In genomic region chr5:176737001-176737745, GRCh38 we compare ENCODE assay signal across 20 cellular contexts.
A peak's percentile ranks its signal among the peaks of the same experiment; 100 is the strongest.
DNase-seq lines count a peak whose midpoint lies in the region; ATAC-seq and TF ChIP-seq lines count a peak whose summit lies in the region.
"Had no signal": no experiment of that assay in that cellular context is flagged by ENCODE, and none has a peak within 500 bp of the region (broad histone marks: within the 10 kb centered on the region; RNA-seq: fewer than 3 reads in every experiment).

No MANE protein-coding gene starts in this region.

- H3K27me3 ChIP-seq in endodermal cell (ENCODE audit: control insufficient read depth, insufficient read depth, low read length, poor library complexity, severe bottlenecking): peaks cover 7% of the 10 kb centered on the region
- H3K27me3 ChIP-seq in uterus: no peaks in the 10 kb centered on the region
- H3K27me3 ChIP-seq: thyroid gland had no signal

- no peaks in the 10 kb centered on the region for H3K36me3 Mint-ChIP-seq in activated T-cell treated with anti-CD3 and anti-CD28 coated beads, Interleukin-2, amount 50 U/mL, for 4 hours (ENCODE audit: insufficient read depth)
- no peaks in the 10 kb centered on the region for H3K36me3 Mint-ChIP-seq in endodermal cell (ENCODE audit: low read depth)
- H3K36me3 Mint-ChIP-seq in nephron (ENCODE audit: low read depth): no peaks in the 10 kb centered on the region
- H3K36me3 Mint-ChIP-seq: activated naive CD4-positive, alpha-beta T cell treated with anti-CD3 and anti-CD28 coated beads, Interleukin-2, amount 50 U/mL, for 72 hours; naive thymus-derived CD8-positive, alpha-beta T cell had no signal

- no peak for ATAC-seq in activated T-cell treated with anti-CD3 and anti-CD28 coated beads, Interleukin-2, amount 50 U/mL, for 4 hours
- no peak for ATAC-seq in HG03378 (IDR thresholded peaks at IDR 0.05; ENCODE audit: unreplicated experiment)
- no peak for ATAC-seq in GM21423 (IDR thresholded peaks at IDR 0.05; ENCODE audit: unreplicated experiment)
- ATAC-seq: activated naive CD4-positive, alpha-beta T cell treated with anti-CD3 and anti-CD28 coated beads, Interleukin-2, amount 50 U/mL, for 72 hours; naive thymus-derived CD8-positive, alpha-beta T cell; right cardiac atrium had no signal

- H3K4me1 Mint-ChIP-seq in activated T-cell treated with anti-CD3 and anti-CD28 coated beads, Interleukin-2, amount 50 U/mL, for 4 hours (ENCODE audit: low read depth): peaks cover 2% of the 10 kb centered on the region
- H3K4me1 Mint-ChIP-seq in endodermal cell (peaks cover 13% of the 10 kb centered on the region), nephron (peaks cover 43% of the 10 kb centered on the region)

- no peaks in the 10 kb centered on the region for H3K9me3 Mint-ChIP-seq in activated T-cell treated with anti-CD3 and anti-CD28 coated beads, Interleukin-2, amount 50 U/mL, for 4 hours
- H3K9me3 Mint-ChIP-seq in endodermal cell (no peaks in the 10 kb centered on the region), nephron (no peaks in the 10 kb centered on the region)
- H3K9me3 Mint-ChIP-seq: activated naive CD4-positive, alpha-beta T cell treated with anti-CD3 and anti-CD28 coated beads, Interleukin-2, amount 50 U/mL, for 72 hours; naive thymus-derived CD8-positive, alpha-beta T cell had no signal

- no peak overlapping the region for H3K4me3 Mint-ChIP-seq in activated T-cell treated with anti-CD3 and anti-CD28 coated beads, Interleukin-2, amount 50 U/mL, for 4 hours
- no peak overlapping the region for H3K4me3 Mint-ChIP-seq in endodermal cell
- H3K4me3 Mint-ChIP-seq in nephron: no peak overlapping the region
- H3K4me3 Mint-ChIP-seq: naive thymus-derived CD8-positive, alpha-beta T cell had no signal

- no peak for TF ChIP-seq CTCF in endodermal cell (conservative IDR thresholded peaks at IDR 0.05)
- TF ChIP-seq CTCF in nephron (IDR thresholded peaks at IDR 0.05; ENCODE audit: unreplicated experiment in 3 of 3): no peak
- no peak for TF ChIP-seq CTCF in uterus (IDR thresholded peaks at IDR 0.05)

- H3K4me1 ChIP-seq in endodermal cell (ENCODE audit: control insufficient read depth, insufficient read depth, low read length): peaks cover 3% of the 10 kb centered on the region
- H3K4me1 ChIP-seq in uterus: no peaks in the 10 kb centered on the region
- H3K4me1 ChIP-seq: thyroid gland had no signal

- DNase-seq in activated T-cell treated with anti-CD3 and anti-CD28 coated beads, Interleukin-2, amount 50 U/mL, for 48 hours: peak; percentile 4 to 5
- DNase-seq in activated T-cell treated with anti-CD3 and anti-CD28 coated beads, Interleukin-2, amount 50 U/mL, for 4 hours: no peak
- DNase-seq in endodermal cell (peak; percentile 48), uterus (peak; percentile 8 to 11), T-helper 9 cell (no peak)
- DNase-seq: activated CD4-positive, CD25-positive, alpha-beta regulatory T cell; effector CD4-positive, alpha-beta T cell; GDM1; MV-4-11; NCI-H2171; right cardiac atrium; RPMI8226; stimulated activated CD4-positive, alpha-beta T cell treated with anti-CD3 and anti-CD28 coated beads, Interleukin-1b, Interleukin-23, amount 100 ng/mL, for 48 hours; T-helper 1 cell; thyroid gland had no signal

- H3K36me3 ChIP-seq in endodermal cell (ENCODE audit: control insufficient read depth, insufficient read depth, low read length): no peaks in the 10 kb centered on the region
- no peaks in the 10 kb centered on the region for H3K36me3 ChIP-seq in uterus
- H3K36me3 ChIP-seq: thyroid gland had no signal

- H3K27ac Mint-ChIP-seq in endodermal cell: no peak overlapping the region
- H3K27ac Mint-ChIP-seq in nephron: peak overlapping the region; percentile 77 to 89 (median 86)
- H3K27ac Mint-ChIP-seq: activated naive CD4-positive, alpha-beta T cell treated with anti-CD3 and anti-CD28 coated beads, Interleukin-2, amount 50 U/mL, for 72 hours; naive thymus-derived CD8-positive, alpha-beta T cell had no signal

- H3K4me3 ChIP-seq in endodermal cell (ENCODE audit: low read length): no peak overlapping the region
- no peak overlapping the region for H3K4me3 ChIP-seq in uterus
- H3K4me3 ChIP-seq: thyroid gland had no signal

- no peak overlapping the region for H3K9ac ChIP-seq in endodermal cell (ENCODE audit: extremely low read depth, low read length, poor library complexity, severe bottlenecking)

- no peak for TF ChIP-seq POLR2A in uterus (IDR thresholded peaks at IDR 0.05)

- H3K9me3 ChIP-seq in endodermal cell (ENCODE audit: control insufficient read depth, low read length) (no peaks in the 10 kb centered on the region), uterus (no peaks in the 10 kb centered on the region)
- H3K9me3 ChIP-seq: thyroid gland had no signal

- peak overlapping the region; percentile 32 for H3K27ac ChIP-seq in endodermal cell (ENCODE audit: low read depth, low read length)
- H3K27ac ChIP-seq in uterus: peak overlapping the region in 1 of 2 donors; percentile 9
- H3K27ac ChIP-seq: thyroid gland had no signal

- H3K27me3 Mint-ChIP-seq in activated T-cell treated with anti-CD3 and anti-CD28 coated beads, Interleukin-2, amount 50 U/mL, for 4 hours (ENCODE audit: low read depth): peaks cover 66% of the 10 kb centered on the region
- peaks cover 28% of the 10 kb centered on the region for H3K27me3 Mint-ChIP-seq in endodermal cell (ENCODE audit: insufficient read depth)
- H3K27me3 Mint-ChIP-seq in nephron (ENCODE audit: low read depth): peaks cover 51% of the 10 kb centered on the region

- intact Hi-C loops in uterus (cut with DNase I; ENCODE audit: low total_unique reads): no loop called here

- WGBS in endodermal cell (ENCODE audit: insufficient coverage in 1 of 2, insufficient read length in 1 of 2), 2 experiments: 80 to 82% methylated on average over 9 to 11 of the region's 11 CpGs

Comparison
In these comparisons a context has a peak if more than half of its experiments do, and no peak if none do; other contexts are left out.
1. DNase-seq: peak in activated T-cell treated with anti-CD3 and anti-CD28 coated beads, Interleukin-2, amount 50 U/mL, for 48 hours (2 of 2), endodermal cell (single experiment) and uterus (2 of 2); none in activated T-cell treated with anti-CD3 and anti-CD28 coated beads, Interleukin-2, amount 50 U/mL, for 4 hours (single experiment) and T-helper 9 cell (single experiment).